Comparison of ENCODE assay signal across 1 cellular context in genomic region chr10:13102002-13102794, GRCh38.
TF ChIP-seq lines count a peak whose summit lies in the region.

No MANE protein-coding gene starts in this region.

TF ChIP-seq in GM12878, 131 proteins besides CTCF, POLR2A, EP300 and RAD21:
- TF ChIP-seq CREB1 (IDR thresholded peaks at IDR 0.05; ENCODE audit: low read depth) (peak; percentile 64; the same call in 1 of the 2 replicates), CREM (IDR thresholded peaks at IDR 0.05; ENCODE audit: low read depth) (peak; percentile 53; the same call in 1 of the 2 replicates), PBX3 (IDR thresholded peaks at IDR 0.05; ENCODE audit: insufficient replicate concordance, low read depth, low read length) (peak; percentile 81), NBN (IDR thresholded peaks at IDR 0.05) (no peak), PKNOX1 (IDR thresholded peaks at IDR 0.05) (peak; percentile 95), MLLT1 (IDR thresholded peaks at IDR 0.05) (peak; percentile 31; the same call in 1 of the 2 replicates), RFX5 (IDR thresholded peaks at IDR 0.05; ENCODE audit: low read depth, low read length) (no peak), ATF3 (IDR thresholded peaks at IDR 0.05; ENCODE audit: borderline replicate concordance, extremely low read depth, low read depth, low read length) (no peak), KLF5 (IDR thresholded peaks at IDR 0.05; ENCODE audit: partially characterized antibody) (no peak), ZNF217 (IDR thresholded peaks at IDR 0.05) (no peak), ZNF687 (IDR thresholded peaks at IDR 0.05) (no peak), ATF7 (IDR thresholded peaks at IDR 0.05; ENCODE audit: low read depth) (peak; percentile 74)
